ENCODE assay signal across 27 cellular contexts in genomic region chr6:162998777-162999176, GRCh38.
"Had no signal": no experiment of that assay in that cellular context is flagged by ENCODE, and none has a peak within 500 bp of the region (broad histone marks: within the 10 kb centered on the region; RNA-seq: fewer than 3 reads in every experiment).

No MANE protein-coding gene starts in this region.

- H3K4me3 ChIP-seq: colonic mucosa, coronary artery, dorsolateral prefrontal cortex, esophagus muscularis mucosa, esophagus squamous epithelium, gastrocnemius medialis, gastroesophageal sphincter, heart left ventricle, heart right ventricle had no signal

- H3K27me3 ChIP-seq: colonic mucosa, dorsolateral prefrontal cortex, esophagus muscularis mucosa, esophagus squamous epithelium, foreskin keratinocyte, gastrocnemius medialis, gastroesophageal sphincter, heart left ventricle, heart right ventricle had no signal

- H3K27ac ChIP-seq: colonic mucosa, coronary artery, dorsolateral prefrontal cortex, epithelial cell of prostate, esophagus muscularis mucosa, foreskin keratinocyte, gastrocnemius medialis, gastroesophageal sphincter, heart left ventricle, heart right ventricle had no signal

- DNase-seq: colonic mucosa; cortex of kidney; dermis blood vessel endothelial cell; dorsolateral prefrontal cortex; effector CD4-positive, alpha-beta T cell; effector CD8-positive, alpha-beta T cell; effector memory CD4-positive, alpha-beta T cell; effector memory CD8-positive, alpha-beta T cell; endodermal cell; erythroblast; esophagus squamous epithelium; foreskin fibroblast; foreskin keratinocyte; foreskin melanocyte; gastrocnemius medialis; glutamatergic neuron; head of caudate nucleus; heart left ventricle; heart right ventricle had no signal

- ATAC-seq: effector memory CD8-positive, alpha-beta T cell; gastrocnemius medialis; gastroesophageal sphincter; heart left ventricle; heart right ventricle had no signal

- H3K9me3 ChIP-seq: colonic mucosa, esophagus muscularis mucosa, esophagus squamous epithelium, gastrocnemius medialis, gastroesophageal sphincter, heart left ventricle, heart right ventricle had no signal

- FAIRE-seq: colon, endometrium, endothelial cell of umbilical vein, frontal cortex had no signal

- H3K4me1 ChIP-seq: colonic mucosa, esophagus muscularis mucosa, gastrocnemius medialis, gastroesophageal sphincter, heart left ventricle, heart right ventricle had no signal

- H3K36me3 ChIP-seq: colonic mucosa, esophagus muscularis mucosa, esophagus squamous epithelium, gastrocnemius medialis, gastroesophageal sphincter, heart left ventricle, heart right ventricle had no signal
